In the genomic region with DNA sequence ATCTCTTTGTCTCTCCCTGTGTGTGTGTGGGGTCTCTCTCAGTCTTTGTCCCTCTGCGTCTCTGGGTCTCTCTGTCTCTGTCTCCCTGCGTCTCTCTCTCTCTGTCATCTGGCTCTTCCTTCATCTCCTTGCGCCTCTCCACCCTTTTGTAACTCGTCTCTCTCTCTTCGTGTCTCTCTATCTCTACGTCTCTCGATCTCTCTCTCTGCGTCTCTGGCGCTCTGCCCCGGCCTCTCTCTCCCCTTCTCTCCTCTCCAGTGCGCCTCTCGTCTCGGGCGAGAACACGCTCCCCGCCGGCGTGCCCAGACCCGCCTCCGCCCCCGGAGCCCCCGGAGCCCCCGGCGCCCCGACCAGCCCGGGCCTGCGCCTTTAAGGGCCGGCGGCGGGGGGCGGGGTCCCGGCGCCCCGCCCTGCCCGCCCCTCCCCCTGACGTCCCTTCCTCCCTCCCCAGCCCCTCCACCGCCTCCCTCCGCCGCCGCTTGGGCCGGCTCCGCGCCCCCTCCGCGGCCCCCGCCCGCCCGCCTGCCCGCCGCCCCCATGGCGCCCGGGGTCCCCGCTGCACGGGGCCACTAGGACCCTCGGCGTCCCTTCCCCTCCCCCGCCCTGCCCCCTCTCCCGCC, we compare ENCODE assay signal across 8 cellular contexts. TPM values are rescaled to one million over a fixed set of nuclear protein-coding genes. Genes with fewer than 3 reads are reported as not detected.
DNase-seq lines count a peak whose midpoint lies in the region; ATAC-seq and TF ChIP-seq lines count a peak whose summit lies in the region.

MARK4 (plus strand) TSS at position 440 of the 620 bp plus-strand sequence. CDS start 318 bp downstream, outside the sequence.

- no peaks in the 10 kb centered on the region; the same call in 1 of the 2 replicates for H3K4me1 ChIP-seq in ES-I3 (ENCODE audit: insufficient read depth, low read length)
- H3K4me1 ChIP-seq in adipocyte (ENCODE audit: control insufficient read depth, insufficient read depth, low read length), result peaks cover 13% of the 10 kb centered on the region
- H3K4me1 ChIP-seq in heart left ventricle, result peaks cover 0 to 50% (median 30%) of the 10 kb centered on the region in 12 donors

- DNase-seq in T-cell, result peak in 31 of 34 experiments; percentile 19 to 62 (median 45)
- peak; percentile 87 for DNase-seq in adipocyte (ENCODE audit: low read depth)
- peak; percentile 62 to 78 (median 65) for DNase-seq in heart left ventricle
- DNase-seq in pons (ENCODE audit: low spot score), result peak; percentile 19
- peak; percentile 77 for DNase-seq in type B pancreatic cell (ENCODE audit: extremely low spot score, unreplicated experiment)
- DNase-seq in A172 (ENCODE audit: low spot score), result no peak

- H3K4me1 Mint-ChIP-seq in T-cell (peaks cover 36 to 44% (median 37%) of the 10 kb centered on the region in 3 donors), type B pancreatic cell (ENCODE audit: unreplicated experiment) (peaks cover 26% of the 10 kb centered on the region)

- peak within 1 kb of the TSS; percentile 79 to 92 (median 86) for H3K4me3 Mint-ChIP-seq in T-cell
- H3K4me3 Mint-ChIP-seq in type B pancreatic cell, result peak within 1 kb of the TSS; percentile 97

- H3K9me3 Mint-ChIP-seq in T-cell, result no peaks in the 10 kb centered on the region
- H3K9me3 Mint-ChIP-seq in type B pancreatic cell, result no peaks in the 10 kb centered on the region

- intact Hi-C loops in heart left ventricle (cut with DNase I), result loop anchor here in 7 of 10 donors (5.0 kb wide), 4 partner anchors 71 to 159 kb away; partner anchors contain the start of genes CKM (in 1 of the 7) and PPP1R37 (in 1 of the 7)

- H3K36me3 Mint-ChIP-seq in T-cell, result no peaks in the 10 kb centered on the region
- no peaks in the 10 kb centered on the region for H3K36me3 Mint-ChIP-seq in type B pancreatic cell

- CTCF ChIA-PET in T-cell (lab: Charles Lee), result no interaction called here

- TF ChIP-seq CTCF in heart left ventricle (IDR thresholded peaks at IDR 0.05) (no peak), type B pancreatic cell (conservative IDR thresholded peaks at IDR 0.05) (no peak)

- H3K27ac Mint-ChIP-seq in T-cell (peak within 1 kb of the TSS; percentile 19 to 64), type B pancreatic cell (peak within 1 kb of the TSS; percentile 82)

- H3K27me3 Mint-ChIP-seq in T-cell (peaks cover 0 to under 1% of the 10 kb centered on the region in 2 donors), type B pancreatic cell (no peaks in the 10 kb centered on the region)

- no peaks in the 10 kb centered on the region for H3K27me3 ChIP-seq in adipocyte (replicated peaks; ENCODE audit: control insufficient read depth, insufficient read depth, low read length)
- no peaks in the 10 kb centered on the region for H3K27me3 ChIP-seq in heart left ventricle

- H3K9me3 ChIP-seq in ES-I3 (ENCODE audit: control insufficient read depth, insufficient read depth, low read length) (no peaks in the 10 kb centered on the region), KOPT-K1 (ENCODE audit: insufficient read depth, low read length, poor library complexity, severe bottlenecking) (no peaks in the 10 kb centered on the region), adipocyte (ENCODE audit: control insufficient read depth, low read length) (no peaks in the 10 kb centered on the region), heart left ventricle (no peaks in the 10 kb centered on the region)

- peak within 1 kb of the TSS; percentile 91 for H3K4me3 ChIP-seq in adipocyte (ENCODE audit: low read length)
- peak within 1 kb of the TSS; percentile 74 to 99 (median 88) for H3K4me3 ChIP-seq in heart left ventricle

- POLR2A ChIA-PET in T-cell (lab: Charles Lee), result no interaction called here

- ATAC-seq in T-cell (replicated peaks in 1 of 4) (peak; percentile 81 to 83 (median 82)), heart left ventricle (peak in 3 of 4 donors; percentile 48 to 81 (median 76))

- TF ChIP-seq POLR2A in heart left ventricle (IDR thresholded peaks at IDR 0.05), result peak in 1 of 2 donors; percentile 43

- WGBS in heart left ventricle, 4 donors, result 0 to 2% (median 1%) methylated on average over 25 to 58 of the region's 58 CpGs

- H3K36me3 ChIP-seq in ES-I3 (ENCODE audit: insufficient read depth, low read length) (no peaks in the 10 kb centered on the region), KOPT-K1 (ENCODE audit: insufficient read depth, low read length) (no peaks in the 10 kb centered on the region), adipocyte (ENCODE audit: control insufficient read depth, insufficient read depth, low read length, severe bottlenecking) (no peaks in the 10 kb centered on the region), heart left ventricle (peaks cover 0 to 4% (median 0%) of the 10 kb centered on the region in 9 donors)

- H3K27ac ChIP-seq in KOPT-K1 (ENCODE audit: low read depth, low read length, poor library complexity, severe bottlenecking) (peak within 1 kb of the TSS; percentile 62), heart left ventricle (peak within 1 kb of the TSS in 11 of 12 donors; percentile 48 to 86 (median 69))

- H3K9ac ChIP-seq in ES-I3 (ENCODE audit: low read depth, low read length) (peak within 1 kb of the TSS; percentile 73), adipocyte (ENCODE audit: low read length) (peak within 1 kb of the TSS; percentile 92)

RNA-seq across cellular contexts. Expression of gene MARK4, which starts in this region (rescaled TPM):
- total RNA-seq in T-cell (10 to 100 TPM; 28.0 to 34.8 (median 29.9) TPM), heart left ventricle (10 to 100 TPM; 25.5 to 46.9 (median 32.8) TPM), type B pancreatic cell (ENCODE audit: low replicate concordance) (38.8 and 47.3 TPM in 2 replicates)
- 10 to 100 TPM; 18.0 to 28.5 TPM for polyA plus RNA-seq in heart left ventricle
- 4.6 and 5.6 TPM in 2 replicates for total RNA-seq in A172 (2014; rRNA removed; shearing (Covaris generic))
